In the genomic region with DNA sequence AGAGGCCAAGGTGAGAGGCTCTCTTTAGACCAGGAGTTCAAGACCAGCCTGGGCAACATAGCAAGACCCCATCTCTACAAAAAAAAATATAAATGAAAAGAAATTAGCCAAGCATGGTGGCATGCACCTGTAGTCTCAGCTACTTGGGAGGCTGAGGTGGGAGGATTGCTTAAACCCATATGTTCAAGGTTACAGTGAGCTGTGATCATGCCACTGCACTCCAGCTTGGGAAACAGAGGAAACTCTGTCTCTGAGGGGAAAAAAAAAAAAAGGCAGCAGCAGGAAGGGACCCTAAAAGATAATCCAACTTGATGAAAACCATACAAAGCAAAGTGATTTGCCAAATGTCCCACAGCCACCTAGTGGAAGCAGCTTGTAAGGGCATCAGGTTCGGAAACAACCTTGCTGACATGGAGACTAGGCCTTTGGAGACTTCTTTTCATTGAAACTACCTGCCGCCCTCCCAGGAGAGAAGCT, we compare ENCODE assay signal across 9 cellular contexts. TPM values are rescaled to one million over a fixed set of nuclear protein-coding genes. Genes with fewer than 3 reads are reported as not detected.
DNase-seq lines count a peak whose midpoint lies in the region; ATAC-seq lines count a peak whose summit lies in the region.
"Had no signal": no experiment of that assay in that cellular context is flagged by ENCODE, and none has a peak within 500 bp of the region (broad histone marks: within the 10 kb centered on the region; RNA-seq: fewer than 3 reads in every experiment).

No MANE protein-coding gene starts in this region.

- DNase-seq in NCI-H1436 (lab: John Stamatoyannopoulos, UW) (peak; percentile 14), NCI-H1436 treated with DMSO at 0.1 percent for 48 hours (lab: John Stamatoyannopoulos, UW) (no peak), RPMI7951 (ENCODE audit: low read depth) (peak; percentile 50), right cardiac atrium (no peak), globus pallidus (ENCODE audit: low spot score) (no peak)
- peak; percentile 35 for DNase-seq in activated naive CD4-positive, alpha-beta T cell treated with anti-CD3 and anti-CD28 coated beads, Interleukin-2, amount 50 U/mL, for 16 hours
- DNase-seq in stimulated activated CD4-positive, alpha-beta T cell treated with anti-CD3 and anti-CD28 coated beads, Interleukin-1b, Interleukin-23, amount 100 ng/mL, for 48 hours, result peak; percentile 29

- no peak overlapping the region for H3K27ac ChIP-seq in right cardiac atrium (ENCODE audit: low read length)
- H3K27ac ChIP-seq: BLaER1 treated with 17β-estradiol and CSF1 and Interleukin-3, amounts not matched to agents 10 nM and 100 nM had no signal

- WGBS in right cardiac atrium, result 71% methylated on average over 2 of the region's 2 CpGs

- ATAC-seq in HG02840 (IDR thresholded peaks at IDR 0.05; ENCODE audit: low FRiP score, unreplicated experiment) (peak; percentile 57), right cardiac atrium (peak; percentile 12 to 59)

- H3K27me3 ChIP-seq in right cardiac atrium (ENCODE audit: control insufficient read depth, insufficient read depth), result no peaks in the 10 kb centered on the region
- H3K27me3 ChIP-seq: BLaER1 treated with 17β-estradiol and CSF1 and Interleukin-3, amounts not matched to agents 10 nM and 100 nM had no signal

- H3K4me1 ChIP-seq in right cardiac atrium (ENCODE audit: control insufficient read depth, insufficient read depth, low read length), result no peaks in the 10 kb centered on the region
- H3K4me1 ChIP-seq: BLaER1 treated with 17β-estradiol and CSF1 and Interleukin-3, amounts not matched to agents 10 nM and 100 nM had no signal

- H3K4me3 ChIP-seq in right cardiac atrium (ENCODE audit: low read length), result no peak overlapping the region
- H3K4me3 ChIP-seq: BLaER1 treated with 17β-estradiol and CSF1 and Interleukin-3, amounts not matched to agents 10 nM and 100 nM had no signal

- intact Hi-C loops in right cardiac atrium (cut with DNase I), result no loop called here

- H3K9me3 ChIP-seq in right cardiac atrium (ENCODE audit: control insufficient read depth, low read length), result no peaks in the 10 kb centered on the region
- H3K9me3 ChIP-seq: BLaER1 treated with 17β-estradiol and CSF1 and Interleukin-3, amounts not matched to agents 10 nM and 100 nM had no signal

RNA-seq across cellular contexts. Expression of a gene that starts 15.6 kb away (rescaled TPM):
- total RNA-seq in RPMI7951 (2014; rRNA removed; shearing (Covaris generic)), result 1.4 and 2.5 TPM in 2 replicates
- 1 to 10 TPM; 2.9 to 5.5 (median 4.0) TPM for total RNA-seq in right cardiac atrium
- 2.4 TPM for polyA plus RNA-seq in right cardiac atrium

RNA-seq across cellular contexts. Expression of a gene that starts 16.4 kb away (rescaled TPM):
- 17.8 and 20.2 TPM in 2 replicates for total RNA-seq in RPMI7951 (2014; rRNA removed; shearing (Covaris generic))
- total RNA-seq in right cardiac atrium, result 100 to 1,000 TPM in 2 of 4 donors, 10 to 100 TPM in 2; 81.1 to 134 (median 94.1) TPM
- 100 TPM for polyA plus RNA-seq in right cardiac atrium

RNA-seq across cellular contexts. Expression of a gene that starts 58.8 kb away (rescaled TPM):
- 13.7 and 18.5 TPM in 2 replicates for total RNA-seq in RPMI7951 (2014; rRNA removed; shearing (Covaris generic))
- 10 to 100 TPM in 2 of 4 donors, 1 to 10 TPM in 2; 9.3 to 11.7 (median 10.5) TPM for total RNA-seq in right cardiac atrium
- polyA plus RNA-seq in right cardiac atrium, result 4.6 TPM

Comparison
In these comparisons a context has a peak if more than half of its experiments do, and no peak if none do; other contexts are left out.
1. DNase-seq: peak in NCI-H1436 (single experiment), RPMI7951 (single experiment), activated naive CD4-positive, alpha-beta T cell treated with anti-CD3 and anti-CD28 coated beads, Interleukin-2, amount 50 U/mL, for 16 hours (single experiment) and stimulated activated CD4-positive, alpha-beta T cell treated with anti-CD3 and anti-CD28 coated beads, Interleukin-1b, Interleukin-23, amount 100 ng/mL, for 48 hours (single experiment); none in NCI-H1436 treated with DMSO at 0.1 percent for 48 hours (single experiment), right cardiac atrium (0 of 3) and globus pallidus (single experiment).